In genomic region chr1:173789841-173790240, GRCh38 we compare ENCODE assay signal across 24 cellular contexts.
"Had no signal": no experiment of that assay in that cellular context is flagged by ENCODE, and none has a peak within 500 bp of the region (broad histone marks: within the 10 kb centered on the region; RNA-seq: fewer than 3 reads in every experiment).

No MANE protein-coding gene starts in this region.

- H3K9me3 Mint-ChIP-seq: dendritic cell treated with granulocyte-macrophage colony-stimulating factor and Interleukin-4, amounts not matched to agents 40 ng/mL and 50 ng/mL, for 4 days; immature natural killer cell; naive B cell; naive thymus-derived CD8-positive, alpha-beta T cell had no signal

- H3K4me1 Mint-ChIP-seq: immature natural killer cell, naive B cell had no signal

- H3K4me3 Mint-ChIP-seq: dendritic cell treated with granulocyte-macrophage colony-stimulating factor and Interleukin-4, amounts not matched to agents 40 ng/mL and 50 ng/mL, for 4 days; immature natural killer cell; mesothelial cell of epicardium; naive B cell; naive thymus-derived CD8-positive, alpha-beta T cell had no signal

- H3K27me3 ChIP-seq: colonic mucosa, dorsolateral prefrontal cortex, esophagus muscularis mucosa, foreskin keratinocyte, gastroesophageal sphincter, heart left ventricle, hepatocyte, left lung had no signal

- H3K4me1 ChIP-seq: colonic mucosa, esophagus muscularis mucosa, foreskin keratinocyte, gastroesophageal sphincter, heart left ventricle, left lung, lower lobe of right lung had no signal

- DNase-seq: colonic mucosa; cortex of kidney; dorsolateral prefrontal cortex; effector CD4-positive, alpha-beta T cell; effector memory CD4-positive, alpha-beta T cell; foreskin keratinocyte; heart left ventricle; hypothalamus; immature natural killer cell; islet precursor cell; kidney; kidney glomerular epithelial cell; left lung; left ventricle myocardium superior; lower lobe of right lung; mesenchymal stem cell; mucosa of descending colon; naive B cell; naive thymus-derived CD8-positive, alpha-beta T cell had no signal

- H3K27ac ChIP-seq: colonic mucosa, dorsolateral prefrontal cortex, esophagus muscularis mucosa, foreskin keratinocyte, gastroesophageal sphincter, heart left ventricle, hepatocyte, left lung, lower lobe of right lung had no signal

- H3K27me3 Mint-ChIP-seq: dendritic cell treated with granulocyte-macrophage colony-stimulating factor and Interleukin-4, amounts not matched to agents 40 ng/mL and 50 ng/mL, for 4 days; naive B cell; naive thymus-derived CD8-positive, alpha-beta T cell had no signal

- ATAC-seq: foreskin keratinocyte; gastroesophageal sphincter; heart left ventricle; left lung; left ventricle myocardium superior; lower lobe of right lung; mucosa of descending colon; naive thymus-derived CD8-positive, alpha-beta T cell had no signal

- H3K36me3 ChIP-seq: colonic mucosa had no signal

- H3K27ac Mint-ChIP-seq: dendritic cell treated with granulocyte-macrophage colony-stimulating factor and Interleukin-4, amounts not matched to agents 40 ng/mL and 50 ng/mL, for 4 days; mesothelial cell of epicardium; naive B cell had no signal

- H3K9me3 ChIP-seq: colonic mucosa, esophagus muscularis mucosa, gastroesophageal sphincter, left lung, lower lobe of right lung, mucosa of descending colon had no signal

- H3K4me3 ChIP-seq: colonic mucosa, dorsolateral prefrontal cortex, esophagus muscularis mucosa, gastroesophageal sphincter, heart left ventricle, hepatocyte, left lung, lower lobe of right lung, mucosa of descending colon had no signal
